In genomic region chr14:73750161-73750901, GRCh38 we compare ENCODE assay signal across 9 cellular contexts. TPM values are rescaled to one million over a fixed set of nuclear protein-coding genes. Genes with fewer than 3 reads are reported as not detected.
DNase-seq lines count a peak whose midpoint lies in the region; ATAC-seq and TF ChIP-seq lines count a peak whose summit lies in the region.
"Had no signal": no experiment of that assay in that cellular context is flagged by ENCODE, and none has a peak within 500 bp of the region (broad histone marks: within the 10 kb centered on the region; RNA-seq: fewer than 3 reads in every experiment).

No MANE protein-coding gene starts in this region.

- TF ChIP-seq POLR2A in transverse colon (IDR thresholded peaks at IDR 0.05), result no peak

- no peak overlapping the region for H3K4me3 ChIP-seq in lower lobe of right lung
- H3K4me3 ChIP-seq in transverse colon, result no peak overlapping the region

- H3K36me3 Mint-ChIP-seq in activated CD8-positive, alpha-beta memory T cell treated with anti-CD3 and anti-CD28 coated beads, Interleukin-2, amount 10 ng/mL, durations not matched to agents 7 days and 5 days, result peaks cover 10% of the 10 kb centered on the region
- peaks cover 9% of the 10 kb centered on the region for H3K36me3 Mint-ChIP-seq in activated naive CD8-positive, alpha-beta T cell treated with anti-CD3 and anti-CD28 coated beads, Interleukin-2, amount 10 ng/mL, durations not matched to agents 7 days and 5 days

- peaks cover 98% of the 10 kb centered on the region for H3K4me1 ChIP-seq in lower lobe of right lung
- peaks cover 93 to 100% (median 99%) of the 10 kb centered on the region in 4 donors for H3K4me1 ChIP-seq in transverse colon

- peak overlapping the region; percentile 92 for H3K27ac Mint-ChIP-seq in activated CD8-positive, alpha-beta memory T cell treated with anti-CD3 and anti-CD28 coated beads, Interleukin-2, amount 10 ng/mL, durations not matched to agents 7 days and 5 days
- peak overlapping the region; percentile 93 for H3K27ac Mint-ChIP-seq in activated naive CD8-positive, alpha-beta T cell treated with anti-CD3 and anti-CD28 coated beads, Interleukin-2, amount 10 ng/mL, durations not matched to agents 7 days and 5 days

- no peak for DNase-seq in activated CD8-positive, alpha-beta memory T cell treated with anti-CD3 and anti-CD28 coated beads, Interleukin-2, amount 10 ng/mL, durations not matched to agents 7 days and 5 days
- DNase-seq in activated CD8-positive, alpha-beta memory T cell treated with anti-CD3 and anti-CD28 coated beads, Interleukin-2, amount 50 U/mL, for 48 hours, result no peak
- DNase-seq in activated naive CD8-positive, alpha-beta T cell treated with anti-CD3 and anti-CD28 coated beads, Interleukin-2, amount 10 ng/mL, durations not matched to agents 7 days and 5 days, result no peak
- DNase-seq in lower lobe of right lung (no peak), transverse colon (no peak), CD1c-positive myeloid dendritic cell (ENCODE audit: extremely low spot score) (no peak), anterior cingulate cortex (lab: John Stamatoyannopoulos, UW) (no peak)
- no peak for DNase-seq in activated CD8-positive, alpha-beta memory T cell treated with anti-CD3 and anti-CD28 coated beads for 24 hours
- DNase-seq: GOT3 had no signal

- in situ Hi-C loops in transverse colon (cut with MboI; ENCODE audit: low pct_ligation_motif_present in 1 of 4, low pct_unique_long_range_greater_than_20kb in 1 of 4, low sequenced_read_pairs in 3 of 4), result no loop called here

- no peak overlapping the region for H3K4me3 Mint-ChIP-seq in activated CD8-positive, alpha-beta memory T cell treated with anti-CD3 and anti-CD28 coated beads, Interleukin-2, amount 10 ng/mL, durations not matched to agents 7 days and 5 days
- H3K4me3 Mint-ChIP-seq in activated naive CD8-positive, alpha-beta T cell treated with anti-CD3 and anti-CD28 coated beads, Interleukin-2, amount 10 ng/mL, durations not matched to agents 7 days and 5 days, result peak overlapping the region; percentile 32

- no peak for TF ChIP-seq CTCF in lower lobe of right lung (IDR thresholded peaks at IDR 0.05)
- no peak for TF ChIP-seq CTCF in transverse colon (IDR thresholded peaks at IDR 0.05)

- no peaks in the 10 kb centered on the region for H3K9me3 Mint-ChIP-seq in activated CD8-positive, alpha-beta memory T cell treated with anti-CD3 and anti-CD28 coated beads, Interleukin-2, amount 10 ng/mL, durations not matched to agents 7 days and 5 days (ENCODE audit: low read depth)
- no peaks in the 10 kb centered on the region for H3K9me3 Mint-ChIP-seq in activated naive CD8-positive, alpha-beta T cell treated with anti-CD3 and anti-CD28 coated beads, Interleukin-2, amount 10 ng/mL, durations not matched to agents 7 days and 5 days

- peak overlapping the region; percentile 88 for H3K27ac ChIP-seq in lower lobe of right lung
- peak overlapping the region; percentile 99 to 100 (median 100) for H3K27ac ChIP-seq in transverse colon

- no peak for TF ChIP-seq EP300 in transverse colon (IDR thresholded peaks at IDR 0.05; ENCODE audit: low read depth)

- H3K9me3 ChIP-seq in lower lobe of right lung (no peaks in the 10 kb centered on the region), transverse colon (no peaks in the 10 kb centered on the region)

- peaks cover 99% of the 10 kb centered on the region for H3K4me1 Mint-ChIP-seq in activated CD8-positive, alpha-beta memory T cell treated with anti-CD3 and anti-CD28 coated beads, Interleukin-2, amount 10 ng/mL, durations not matched to agents 7 days and 5 days
- H3K4me1 Mint-ChIP-seq in activated naive CD8-positive, alpha-beta T cell treated with anti-CD3 and anti-CD28 coated beads, Interleukin-2, amount 10 ng/mL, durations not matched to agents 7 days and 5 days, result peaks cover 90% of the 10 kb centered on the region

- WGBS in transverse colon (ENCODE audit: low coverage in 1 of 2), 2 donors, result 37% methylated on average over 5 of the region's 5 CpGs; no CpG with 5 or more reads in 1 of the 2 donors

- H3K27me3 ChIP-seq in lower lobe of right lung (ENCODE audit: low read depth), result no peaks in the 10 kb centered on the region
- no peaks in the 10 kb centered on the region for H3K27me3 ChIP-seq in transverse colon

- H3K27me3 Mint-ChIP-seq in activated CD8-positive, alpha-beta memory T cell treated with anti-CD3 and anti-CD28 coated beads, Interleukin-2, amount 10 ng/mL, durations not matched to agents 7 days and 5 days, result no peaks in the 10 kb centered on the region
- H3K27me3 Mint-ChIP-seq in activated naive CD8-positive, alpha-beta T cell treated with anti-CD3 and anti-CD28 coated beads, Interleukin-2, amount 10 ng/mL, durations not matched to agents 7 days and 5 days, result no peaks in the 10 kb centered on the region

- intact Hi-C loops in lower lobe of right lung (cut with DNase I) (no loop called here), transverse colon (cut with DNase I; ENCODE audit: low total_unique reads) (no loop called here)

- CTCF ChIA-PET in activated CD8-positive, alpha-beta memory T cell treated with anti-CD3 and anti-CD28 coated beads, Interleukin-2, amount 10 ng/mL, durations not matched to agents 7 days and 5 days (lab: Charles Lee), result interaction anchor here (0.8 to 14.1 kb wide), 12 partner anchors 8 to 77 kb away, joined by 3 to 151 read pairs (median 4); no protein-coding TSS in a partner anchor

- no peak for ATAC-seq in activated CD8-positive, alpha-beta memory T cell treated with anti-CD3 and anti-CD28 coated beads, Interleukin-2, amount 10 ng/mL, durations not matched to agents 7 days and 5 days
- no peak for ATAC-seq in activated naive CD8-positive, alpha-beta T cell treated with anti-CD3 and anti-CD28 coated beads, Interleukin-2, amount 10 ng/mL, durations not matched to agents 7 days and 5 days (ENCODE audit: low read depth)
- no peak for ATAC-seq in lower lobe of right lung

- POLR2A ChIA-PET in activated naive CD8-positive, alpha-beta T cell treated with anti-CD3 and anti-CD28 coated beads, Interleukin-2, amount 10 ng/mL, durations not matched to agents 7 days and 5 days (lab: Charles Lee), result interaction anchor here (0.5 to 12.6 kb wide), 5 partner anchors 9 to 186 kb away, joined by 3 to 263 read pairs (median 3); a partner anchor contains a TSS

- H3K36me3 ChIP-seq in lower lobe of right lung (no peaks in the 10 kb centered on the region), transverse colon (no peaks in the 10 kb centered on the region)

RNA-seq across cellular contexts. Expression of gene PNMA1, which starts 36.1 kb away (rescaled TPM):
- 10 to 100 TPM; 27.1 to 36.6 TPM for total RNA-seq in activated CD8-positive, alpha-beta memory T cell treated with anti-CD3 and anti-CD28 coated beads, Interleukin-2, amount 10 ng/mL, durations not matched to agents 7 days and 5 days
- 10 to 100 TPM; 32.1 to 34.9 TPM for total RNA-seq in activated naive CD8-positive, alpha-beta T cell treated with anti-CD3 and anti-CD28 coated beads, Interleukin-2, amount 10 ng/mL, durations not matched to agents 7 days and 5 days
- total RNA-seq in lower lobe of right lung (24.4 TPM), transverse colon (10 to 100 TPM; 12.7 to 22.1 (median 12.7) TPM)
